In genomic region chr9:95246547-95246946, GRCh38 we compare ENCODE assay signal across 29 cellular contexts.
"Had no signal": no experiment of that assay in that cellular context is flagged by ENCODE, and none has a peak within 500 bp of the region (broad histone marks: within the 10 kb centered on the region; RNA-seq: fewer than 3 reads in every experiment).

No MANE protein-coding gene starts in this region.

- H3K4me3 Mint-ChIP-seq: dendritic cell treated with granulocyte-macrophage colony-stimulating factor and Interleukin-4, amounts not matched to agents 40 ng/mL and 50 ng/mL, for 4 days; endodermal cell; naive thymus-derived CD4-positive, alpha-beta T cell; nephron; neural progenitor cell; stimulated activated effector memory CD8-positive, alpha-beta T cell treated with anti-CD3 and anti-CD28 coated beads, Interleukin-12 subunit alpha, Interleukin-12 subunit beta, amount 100 ng/mL, for 72 hours had no signal

- H2AFZ ChIP-seq: neural progenitor cell, parathyroid adenoma had no signal

- H3K9ac ChIP-seq: neural progenitor cell, parathyroid adenoma had no signal

- H3K9me3 ChIP-seq: colonic mucosa, esophagus squamous epithelium, left lung, prostate gland, right atrium auricular region, stomach, testis, tibial artery, upper lobe of left lung had no signal

- H3K27me3 Mint-ChIP-seq: dendritic cell treated with granulocyte-macrophage colony-stimulating factor and Interleukin-4, amounts not matched to agents 40 ng/mL and 50 ng/mL, for 4 days; naive thymus-derived CD4-positive, alpha-beta T cell had no signal

- H3K4me1 ChIP-seq: colonic mucosa, left lung, parathyroid adenoma, prostate gland, stomach, testis, tibial artery had no signal

- H3K27me3 ChIP-seq: colonic mucosa, esophagus squamous epithelium, left lung, neural progenitor cell, right atrium auricular region, stomach, testis, tibial artery, upper lobe of left lung had no signal

- ATAC-seq: left cardiac atrium; left lung; naive thymus-derived CD4-positive, alpha-beta T cell; sciatic nerve; stimulated activated effector memory CD8-positive, alpha-beta T cell treated with anti-CD3 and anti-CD28 coated beads, Interleukin-12 subunit alpha, Interleukin-12 subunit beta, amount 100 ng/mL, for 72 hours had no signal

- H3K79me2 ChIP-seq: parathyroid adenoma had no signal

- H3K27ac ChIP-seq: colonic mucosa, esophagus squamous epithelium, left lung, neural progenitor cell, parathyroid adenoma, prostate gland, right atrium auricular region, stomach, testis, tibial artery, upper lobe of left lung had no signal

- H3K4me2 ChIP-seq: neural progenitor cell, smooth muscle cell had no signal

- DNase-seq: colonic mucosa; effector CD8-positive, alpha-beta T cell; endodermal cell; esophagus squamous epithelium; foreskin melanocyte; kidney; left cardiac atrium; left lung; mesendoderm; midbrain; naive thymus-derived CD4-positive, alpha-beta T cell; stimulated activated CD4-positive, alpha-beta T cell treated with anti-CD3 and anti-CD28 coated beads, Interleukin-12 subunit alpha, Interleukin-12 subunit beta, amount 100 ng/mL, for 4 hours; stimulated activated CD4-positive, alpha-beta T cell treated with anti-CD3 and anti-CD28 coated beads, Interleukin-1b, Interleukin-23, amount 100 ng/mL, for 48 hours; stimulated activated CD4-positive, alpha-beta T cell treated with anti-CD3 and anti-CD28 coated beads, Interleukin-4, amount 100 ng/mL, for 1 hour; stimulated activated naive CD4-positive, alpha-beta T cell treated with Interleukin-2 at 50 U/mL for 16 hours; stomach; testis; tibial artery; upper lobe of left lung had no signal

- H3K9me3 Mint-ChIP-seq: dendritic cell treated with granulocyte-macrophage colony-stimulating factor and Interleukin-4, amounts not matched to agents 40 ng/mL and 50 ng/mL, for 4 days; endodermal cell; naive thymus-derived CD4-positive, alpha-beta T cell; nephron; neural progenitor cell; stimulated activated effector memory CD8-positive, alpha-beta T cell treated with anti-CD3 and anti-CD28 coated beads, Interleukin-12 subunit alpha, Interleukin-12 subunit beta, amount 100 ng/mL, for 72 hours had no signal

- FAIRE-seq: kidney, urothelium cell line had no signal

- H3K36me3 ChIP-seq: colonic mucosa, neural progenitor cell, prostate gland, tibial artery had no signal

- H3K27ac Mint-ChIP-seq: dendritic cell treated with granulocyte-macrophage colony-stimulating factor and Interleukin-4, amounts not matched to agents 40 ng/mL and 50 ng/mL, for 4 days; endodermal cell; naive thymus-derived CD4-positive, alpha-beta T cell; nephron; neural progenitor cell; stimulated activated effector memory CD8-positive, alpha-beta T cell treated with anti-CD3 and anti-CD28 coated beads, Interleukin-12 subunit alpha, Interleukin-12 subunit beta, amount 100 ng/mL, for 72 hours had no signal

- H3K4me3 ChIP-seq: colonic mucosa, esophagus squamous epithelium, left lung, neural progenitor cell, prostate gland, right atrium auricular region, smooth muscle cell, stomach, testis, tibial artery, upper lobe of left lung had no signal
